In the genomic region with DNA sequence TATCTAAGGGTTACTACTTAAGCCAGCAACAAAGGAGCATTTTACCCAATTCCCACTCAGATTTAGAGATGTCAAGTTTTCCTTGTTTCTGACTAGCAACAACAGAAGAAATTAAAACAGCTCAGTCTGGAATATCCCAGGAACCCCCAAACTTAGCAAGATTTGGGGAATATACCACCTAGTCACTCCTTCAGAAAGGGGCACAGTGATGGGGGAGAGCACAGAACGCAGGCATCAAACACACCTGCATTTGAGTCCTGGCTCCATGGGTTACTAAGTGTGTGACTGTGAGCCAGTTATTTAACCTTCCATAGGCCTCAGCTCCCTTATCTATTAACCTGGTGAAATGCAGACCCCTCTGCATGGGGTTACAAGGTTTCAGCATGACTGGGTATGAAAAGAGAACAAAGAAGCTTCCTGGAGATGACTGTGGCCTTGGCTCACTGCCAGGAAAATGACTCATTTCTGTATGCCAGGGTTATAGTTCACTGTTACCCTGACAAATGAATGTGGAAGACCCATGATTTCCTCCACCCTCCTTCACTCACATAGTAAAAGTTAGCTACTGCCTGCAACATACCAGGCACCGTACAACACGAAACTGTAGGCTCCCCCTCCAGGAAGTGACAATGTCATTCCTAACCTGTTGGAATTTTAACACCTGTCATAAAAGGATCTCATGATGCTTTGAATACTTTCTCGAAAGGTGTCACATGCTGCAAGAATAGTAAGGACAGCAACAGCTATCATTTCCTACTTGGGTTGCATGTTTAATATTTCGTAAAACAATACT, we compare ENCODE assay signal across 1 cellular context.
A peak's percentile ranks its signal among the peaks of the same experiment; 100 is the strongest.
TF ChIP-seq lines count a peak whose summit lies in the region.

No MANE protein-coding gene starts in this region.

TF ChIP-seq in HEK293, 187 proteins besides CTCF, POLR2A, EP300 and RAD21 (continued from another document and continues in another):
- TF ChIP-seq, protein P1, sequence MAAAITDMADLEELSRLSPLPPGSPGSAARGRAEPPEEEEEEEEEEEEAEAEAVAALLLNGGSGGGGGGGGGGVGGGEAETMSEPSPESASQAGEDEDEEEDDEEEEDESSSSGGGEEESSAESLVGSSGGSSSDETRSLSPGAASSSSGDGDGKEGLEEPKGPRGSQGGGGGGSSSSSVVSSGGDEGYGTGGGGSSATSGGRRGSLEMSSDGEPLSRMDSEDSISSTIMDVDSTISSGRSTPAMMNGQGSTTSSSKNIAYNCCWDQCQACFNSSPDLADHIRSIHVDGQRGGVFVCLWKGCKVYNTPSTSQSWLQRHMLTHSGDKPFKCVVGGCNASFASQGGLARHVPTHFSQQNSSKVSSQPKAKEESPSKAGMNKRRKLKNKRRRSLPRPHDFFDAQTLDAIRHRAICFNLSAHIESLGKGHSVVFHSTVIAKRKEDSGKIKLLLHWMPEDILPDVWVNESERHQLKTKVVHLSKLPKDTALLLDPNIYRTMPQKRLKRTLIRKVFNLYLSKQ (tag by site-specific recombination; IDR thresholded peaks at IDR 0.05; ENCODE audit: borderline replicate concordance) = no peak
- TF ChIP-seq ZNF701 (tag by site-specific recombination; IDR thresholded peaks at IDR 0.05) = no peak
- TF ChIP-seq ZNF558 (tag by site-specific recombination; IDR thresholded peaks at IDR 0.05) = 0 out of 2 replicates have a peak, but pooled peaks have one; percentile 67
- no peak for TF ChIP-seq ZNF416 (tag by site-specific recombination; IDR thresholded peaks at IDR 0.05)
- TF ChIP-seq SCRT1 (tag by site-specific recombination; IDR thresholded peaks at IDR 0.05; ENCODE audit: borderline replicate concordance) = no peak; the same call in 1 of the 2 replicates
- TF ChIP-seq ZNF214 (tag by site-specific recombination; IDR thresholded peaks at IDR 0.05; ENCODE audit: borderline replicate concordance) = no peak; the same call in 1 of the 2 replicates
- TF ChIP-seq ZNF426 (tag by site-specific recombination; IDR thresholded peaks at IDR 0.05) = no peak
- peak; percentile 43; the same call in 1 of the 2 replicates for TF ChIP-seq ZXDB (tag by site-specific recombination; IDR thresholded peaks at IDR 0.05)
- no peak for TF ChIP-seq SALL2 (tag by site-specific recombination; IDR thresholded peaks at IDR 0.05; ENCODE audit: borderline replicate concordance)
- peak; percentile 46; the same call in 1 of the 2 replicates for TF ChIP-seq KLF8 (tag by site-specific recombination; IDR thresholded peaks at IDR 0.05)
- no peak for TF ChIP-seq ZNF600 (tag by site-specific recombination; IDR thresholded peaks at IDR 0.05)
- TF ChIP-seq ZFHX2 (tag by site-specific recombination; conservative IDR thresholded peaks at IDR 0.05) = no peak
- TF ChIP-seq ZNF341 (tag by site-specific recombination; IDR thresholded peaks at IDR 0.05; ENCODE audit: low read depth) = no peak
- TF ChIP-seq, protein P2, sequence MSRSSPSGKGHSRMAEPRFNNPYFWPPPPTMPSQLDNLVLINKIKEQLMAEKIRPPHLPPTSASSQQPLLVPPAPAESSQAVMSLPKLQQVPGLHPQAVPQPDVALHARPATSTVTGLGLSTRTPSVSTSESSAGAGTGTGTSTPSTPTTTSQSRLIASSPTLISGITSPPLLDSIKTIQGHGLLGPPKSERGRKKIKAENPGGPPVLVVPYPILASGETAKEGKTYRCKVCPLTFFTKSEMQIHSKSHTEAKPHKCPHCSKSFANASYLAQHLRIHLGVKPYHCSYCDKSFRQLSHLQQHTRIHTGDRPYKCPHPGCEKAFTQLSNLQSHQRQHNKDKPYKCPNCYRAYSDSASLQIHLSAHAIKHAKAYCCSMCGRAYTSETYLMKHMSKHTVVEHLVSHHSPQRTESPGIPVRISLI (tag by site-specific recombination; IDR thresholded peaks at IDR 0.05) = no peak
- TF ChIP-seq, protein P3, sequence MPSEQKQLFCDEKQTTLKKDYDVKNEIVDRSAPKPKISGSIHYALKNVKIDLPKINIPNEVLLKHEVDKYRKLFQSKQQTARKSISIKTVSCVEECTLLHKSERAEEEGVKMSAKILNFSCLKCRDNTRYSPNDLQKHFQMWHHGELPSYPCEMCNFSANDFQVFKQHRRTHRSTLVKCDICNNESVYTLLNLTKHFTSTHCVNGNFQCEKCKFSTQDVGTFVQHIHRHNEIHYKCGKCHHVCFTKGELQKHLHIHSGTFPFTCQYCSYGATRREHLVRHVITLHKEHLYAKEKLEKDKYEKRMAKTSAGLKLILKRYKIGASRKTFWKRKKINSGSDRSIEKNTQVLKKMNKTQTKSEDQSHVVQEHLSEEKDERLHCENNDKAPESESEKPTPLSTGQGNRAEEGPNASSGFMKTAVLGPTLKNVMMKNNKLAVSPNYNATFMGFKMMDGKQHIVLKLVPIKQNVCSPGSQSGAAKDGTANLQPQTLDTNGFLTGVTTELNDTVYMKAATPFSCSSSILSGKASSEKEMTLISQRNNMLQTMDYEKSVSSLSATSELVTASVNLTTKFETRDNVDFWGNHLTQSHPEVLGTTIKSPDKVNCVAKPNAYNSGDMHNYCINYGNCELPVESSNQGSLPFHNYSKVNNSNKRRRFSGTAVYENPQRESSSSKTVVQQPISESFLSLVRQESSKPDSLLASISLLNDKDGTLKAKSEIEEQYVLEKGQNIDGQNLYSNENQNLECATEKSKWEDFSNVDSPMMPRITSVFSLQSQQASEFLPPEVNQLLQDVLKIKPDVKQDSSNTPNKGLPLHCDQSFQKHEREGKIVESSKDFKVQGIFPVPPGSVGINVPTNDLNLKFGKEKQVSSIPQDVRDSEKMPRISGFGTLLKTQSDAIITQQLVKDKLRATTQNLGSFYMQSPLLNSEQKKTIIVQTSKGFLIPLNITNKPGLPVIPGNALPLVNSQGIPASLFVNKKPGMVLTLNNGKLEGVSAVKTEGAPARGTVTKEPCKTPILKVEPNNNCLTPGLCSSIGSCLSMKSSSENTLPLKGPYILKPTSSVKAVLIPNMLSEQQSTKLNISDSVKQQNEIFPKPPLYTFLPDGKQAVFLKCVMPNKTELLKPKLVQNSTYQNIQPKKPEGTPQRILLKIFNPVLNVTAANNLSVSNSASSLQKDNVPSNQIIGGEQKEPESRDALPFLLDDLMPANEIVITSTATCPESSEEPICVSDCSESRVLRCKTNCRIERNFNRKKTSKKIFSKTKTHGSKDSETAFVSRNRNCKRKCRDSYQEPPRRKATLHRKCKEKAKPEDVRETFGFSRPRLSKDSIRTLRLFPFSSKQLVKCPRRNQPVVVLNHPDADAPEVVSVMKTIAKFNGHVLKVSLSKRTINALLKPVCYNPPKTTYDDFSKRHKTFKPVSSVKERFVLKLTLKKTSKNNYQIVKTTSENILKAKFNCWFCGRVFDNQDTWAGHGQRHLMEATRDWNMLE (tag by site-specific recombination; conservative IDR thresholded peaks at IDR 0.05; ENCODE audit: low read depth) = no peak
- TF ChIP-seq ZNF132 (tag by site-specific recombination; IDR thresholded peaks at IDR 0.05; ENCODE audit: borderline replicate concordance) = no peak
- peak; percentile 80 for TF ChIP-seq TRIM28 (IDR thresholded peaks at IDR 0.05; ENCODE audit: borderline replicate concordance, low read length)
- TF ChIP-seq ZNF48 (tag by site-specific recombination; IDR thresholded peaks at IDR 0.05) = no peak
- peak; percentile 50; the same call in 1 of the 2 replicates for TF ChIP-seq ZNF324 (tag by site-specific recombination; IDR thresholded peaks at IDR 0.05)
- TF ChIP-seq, protein P4, sequence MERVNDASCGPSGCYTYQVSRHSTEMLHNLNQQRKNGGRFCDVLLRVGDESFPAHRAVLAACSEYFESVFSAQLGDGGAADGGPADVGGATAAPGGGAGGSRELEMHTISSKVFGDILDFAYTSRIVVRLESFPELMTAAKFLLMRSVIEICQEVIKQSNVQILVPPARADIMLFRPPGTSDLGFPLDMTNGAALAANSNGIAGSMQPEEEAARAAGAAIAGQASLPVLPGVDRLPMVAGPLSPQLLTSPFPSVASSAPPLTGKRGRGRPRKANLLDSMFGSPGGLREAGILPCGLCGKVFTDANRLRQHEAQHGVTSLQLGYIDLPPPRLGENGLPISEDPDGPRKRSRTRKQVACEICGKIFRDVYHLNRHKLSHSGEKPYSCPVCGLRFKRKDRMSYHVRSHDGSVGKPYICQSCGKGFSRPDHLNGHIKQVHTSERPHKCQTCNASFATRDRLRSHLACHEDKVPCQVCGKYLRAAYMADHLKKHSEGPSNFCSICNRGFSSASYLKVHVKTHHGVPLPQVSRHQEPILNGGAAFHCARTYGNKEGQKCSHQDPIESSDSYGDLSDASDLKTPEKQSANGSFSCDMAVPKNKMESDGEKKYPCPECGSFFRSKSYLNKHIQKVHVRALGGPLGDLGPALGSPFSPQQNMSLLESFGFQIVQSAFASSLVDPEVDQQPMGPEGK (tag by site-specific recombination; IDR thresholded peaks at IDR 0.05) = peak; percentile 53
- TF ChIP-seq ZNF501 (tag by site-specific recombination; IDR thresholded peaks at IDR 0.05) = no peak
- TF ChIP-seq ZBTB21 (tag by site-specific recombination; IDR thresholded peaks at IDR 0.05) = no peak
- TF ChIP-seq, protein P5, sequence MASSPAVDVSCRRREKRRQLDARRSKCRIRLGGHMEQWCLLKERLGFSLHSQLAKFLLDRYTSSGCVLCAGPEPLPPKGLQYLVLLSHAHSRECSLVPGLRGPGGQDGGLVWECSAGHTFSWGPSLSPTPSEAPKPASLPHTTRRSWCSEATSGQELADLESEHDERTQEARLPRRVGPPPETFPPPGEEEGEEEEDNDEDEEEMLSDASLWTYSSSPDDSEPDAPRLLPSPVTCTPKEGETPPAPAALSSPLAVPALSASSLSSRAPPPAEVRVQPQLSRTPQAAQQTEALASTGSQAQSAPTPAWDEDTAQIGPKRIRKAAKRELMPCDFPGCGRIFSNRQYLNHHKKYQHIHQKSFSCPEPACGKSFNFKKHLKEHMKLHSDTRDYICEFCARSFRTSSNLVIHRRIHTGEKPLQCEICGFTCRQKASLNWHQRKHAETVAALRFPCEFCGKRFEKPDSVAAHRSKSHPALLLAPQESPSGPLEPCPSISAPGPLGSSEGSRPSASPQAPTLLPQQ (tag by site-specific recombination; IDR thresholded peaks at IDR 0.05) = no peak
- TF ChIP-seq, protein P6, sequence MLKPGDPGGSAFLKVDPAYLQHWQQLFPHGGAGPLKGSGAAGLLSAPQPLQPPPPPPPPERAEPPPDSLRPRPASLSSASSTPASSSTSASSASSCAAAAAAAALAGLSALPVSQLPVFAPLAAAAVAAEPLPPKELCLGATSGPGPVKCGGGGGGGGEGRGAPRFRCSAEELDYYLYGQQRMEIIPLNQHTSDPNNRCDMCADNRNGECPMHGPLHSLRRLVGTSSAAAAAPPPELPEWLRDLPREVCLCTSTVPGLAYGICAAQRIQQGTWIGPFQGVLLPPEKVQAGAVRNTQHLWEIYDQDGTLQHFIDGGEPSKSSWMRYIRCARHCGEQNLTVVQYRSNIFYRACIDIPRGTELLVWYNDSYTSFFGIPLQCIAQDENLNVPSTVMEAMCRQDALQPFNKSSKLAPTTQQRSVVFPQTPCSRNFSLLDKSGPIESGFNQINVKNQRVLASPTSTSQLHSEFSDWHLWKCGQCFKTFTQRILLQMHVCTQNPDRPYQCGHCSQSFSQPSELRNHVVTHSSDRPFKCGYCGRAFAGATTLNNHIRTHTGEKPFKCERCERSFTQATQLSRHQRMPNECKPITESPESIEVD (tag by site-specific recombination; IDR thresholded peaks at IDR 0.05) = 0 out of 2 replicates have a peak, but pooled peaks have one; percentile 46
- no peak for TF ChIP-seq SP2 (tag by site-specific recombination; IDR thresholded peaks at IDR 0.05)
- no peak for TF ChIP-seq ZNF404 (tag by site-specific recombination; IDR thresholded peaks at IDR 0.05)
- TF ChIP-seq ZNF391 (tag by site-specific recombination; IDR thresholded peaks at IDR 0.05; ENCODE audit: borderline replicate concordance, low read depth) = no peak
- no peak for TF ChIP-seq MZF1 (tag by site-specific recombination; IDR thresholded peaks at IDR 0.05; ENCODE audit: borderline replicate concordance)
- no peak for TF ChIP-seq WT1 (tag by site-specific recombination; IDR thresholded peaks at IDR 0.05)
- peak; percentile 72; the same call in 1 of the 2 replicates for TF ChIP-seq ZNF626 (tag by site-specific recombination; IDR thresholded peaks at IDR 0.05)
- TF ChIP-seq ZNF660 (tag by site-specific recombination; IDR thresholded peaks at IDR 0.05) = peak; percentile 98
- TF ChIP-seq ZNF529 (tag by site-specific recombination; IDR thresholded peaks at IDR 0.05; ENCODE audit: insufficient replicate concordance) = no peak
- TF ChIP-seq, protein P7, sequence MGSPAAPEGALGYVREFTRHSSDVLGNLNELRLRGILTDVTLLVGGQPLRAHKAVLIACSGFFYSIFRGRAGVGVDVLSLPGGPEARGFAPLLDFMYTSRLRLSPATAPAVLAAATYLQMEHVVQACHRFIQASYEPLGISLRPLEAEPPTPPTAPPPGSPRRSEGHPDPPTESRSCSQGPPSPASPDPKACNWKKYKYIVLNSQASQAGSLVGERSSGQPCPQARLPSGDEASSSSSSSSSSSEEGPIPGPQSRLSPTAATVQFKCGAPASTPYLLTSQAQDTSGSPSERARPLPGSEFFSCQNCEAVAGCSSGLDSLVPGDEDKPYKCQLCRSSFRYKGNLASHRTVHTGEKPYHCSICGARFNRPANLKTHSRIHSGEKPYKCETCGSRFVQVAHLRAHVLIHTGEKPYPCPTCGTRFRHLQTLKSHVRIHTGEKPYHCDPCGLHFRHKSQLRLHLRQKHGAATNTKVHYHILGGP (tag by site-specific recombination; IDR thresholded peaks at IDR 0.05) = 0 out of 2 replicates have a peak, but pooled peaks have one; percentile 29
- no peak; the same call in 1 of the 2 replicates for TF ChIP-seq ZSCAN30 (tag by site-specific recombination; IDR thresholded peaks at IDR 0.05)
- no peak for TF ChIP-seq ZNF202 (tag by site-specific recombination; IDR thresholded peaks at IDR 0.05; ENCODE audit: borderline replicate concordance)
- TF ChIP-seq BCL11A (tag by site-specific recombination; IDR thresholded peaks at IDR 0.05; ENCODE audit: low read depth) = no peak
- TF ChIP-seq ZBTB20 (tag by site-specific recombination; IDR thresholded peaks at IDR 0.05) = 0 out of 2 replicates have a peak, but pooled peaks have one; percentile 18
- TF ChIP-seq, protein P8, sequence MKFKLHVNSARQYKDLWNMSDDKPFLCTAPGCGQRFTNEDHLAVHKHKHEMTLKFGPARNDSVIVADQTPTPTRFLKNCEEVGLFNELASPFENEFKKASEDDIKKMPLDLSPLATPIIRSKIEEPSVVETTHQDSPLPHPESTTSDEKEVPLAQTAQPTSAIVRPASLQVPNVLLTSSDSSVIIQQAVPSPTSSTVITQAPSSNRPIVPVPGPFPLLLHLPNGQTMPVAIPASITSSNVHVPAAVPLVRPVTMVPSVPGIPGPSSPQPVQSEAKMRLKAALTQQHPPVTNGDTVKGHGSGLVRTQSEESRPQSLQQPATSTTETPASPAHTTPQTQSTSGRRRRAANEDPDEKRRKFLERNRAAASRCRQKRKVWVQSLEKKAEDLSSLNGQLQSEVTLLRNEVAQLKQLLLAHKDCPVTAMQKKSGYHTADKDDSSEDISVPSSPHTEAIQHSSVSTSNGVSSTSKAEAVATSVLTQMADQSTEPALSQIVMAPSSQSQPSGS (tag by site-specific recombination; IDR thresholded peaks at IDR 0.05; ENCODE audit: low read depth) = no peak
